Comparison of ENCODE assay signal across 12 cellular contexts in the genomic region with DNA sequence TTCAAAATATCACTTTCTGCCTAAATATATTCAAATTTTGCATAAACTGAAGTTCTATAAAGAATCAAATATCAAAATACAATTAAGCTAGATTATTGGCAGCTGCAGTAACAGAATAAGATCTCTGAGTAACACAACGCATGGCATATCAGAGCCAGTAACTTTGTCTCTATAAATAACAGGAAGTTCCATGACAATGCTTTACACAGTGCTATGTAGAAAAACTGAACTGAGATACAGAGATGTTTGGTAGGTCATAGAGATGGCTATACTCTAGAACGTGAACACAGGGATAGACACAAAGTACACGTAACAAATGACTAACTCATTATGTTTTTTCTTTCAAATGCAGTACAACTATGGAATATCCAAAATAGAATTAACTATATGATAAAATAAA. TPM values are rescaled to one million over a fixed set of nuclear protein-coding genes. Genes with fewer than 3 reads are reported as not detected.
DNase-seq lines count a peak whose midpoint lies in the region; ATAC-seq and TF ChIP-seq lines count a peak whose summit lies in the region.
"Had no signal": no experiment of that assay in that cellular context is flagged by ENCODE, and none has a peak within 500 bp of the region (broad histone marks: within the 10 kb centered on the region; RNA-seq: fewer than 3 reads in every experiment).

No MANE protein-coding gene starts in this region.

- intact Hi-C loops in Right ventricle myocardium superior (cut with DNase I) (no loop called here), body of pancreas (cut with DNase I) (no loop called here)

- H3K4me3 ChIP-seq in right atrium auricular region: no peak overlapping the region
- H3K4me3 ChIP-seq in body of pancreas: no peak overlapping the region

- WGBS in body of pancreas, 2 donors: 57 to 63% methylated on average over 3 of the region's 3 CpGs

- no peak overlapping the region for H3K27ac ChIP-seq in right atrium auricular region
- H3K27ac ChIP-seq in epithelial cell of prostate: peak overlapping the region; percentile 15
- no peak overlapping the region for H3K27ac ChIP-seq in body of pancreas

- DNase-seq in Right ventricle myocardium superior (no peak), right atrium auricular region (ENCODE audit: low spot score) (no peak), epithelial cell of prostate (ENCODE audit: low read depth, low spot score) (no peak), GDM1 (lab: John Stamatoyannopoulos, UW) (no peak), NCI-H345 (lab: John Stamatoyannopoulos, UW) (no peak), body of pancreas (no peak)
- DNase-seq: activated CD4-positive, CD25-positive, alpha-beta regulatory T cell treated with anti-CD3 and anti-CD28 coated beads, Interleukin-2, amount 50 U/mL, for 72 hours; Caco-2; GOT3; NCI-H187 treated with DMSO at 0.1 percent for 48 hours had no signal

- ATAC-seq in Right ventricle myocardium superior (ENCODE audit: poor library complexity) (peak; percentile 77), HG03571 (IDR thresholded peaks at IDR 0.05; ENCODE audit: unreplicated experiment) (peak; percentile 57), GM21717 (IDR thresholded peaks at IDR 0.05; ENCODE audit: unreplicated experiment) (no peak), body of pancreas (no peak)

- H3K36me3 ChIP-seq in right atrium auricular region (peaks cover 30% of the 10 kb centered on the region), body of pancreas (replicated peaks in 1 of 2; ENCODE audit: insufficient read depth in 1 of 2, low read depth in 2 of 2) (peaks cover 0 to 3% of the 10 kb centered on the region in 2 donors)

- H3K27me3 ChIP-seq in right atrium auricular region: no peaks in the 10 kb centered on the region
- H3K27me3 ChIP-seq in body of pancreas: no peaks in the 10 kb centered on the region

- TF ChIP-seq CTCF in right atrium auricular region (IDR thresholded peaks at IDR 0.05) (no peak), body of pancreas (IDR thresholded peaks at IDR 0.05) (no peak)

- TF ChIP-seq POLR2A in body of pancreas (IDR thresholded peaks at IDR 0.05): no peak

- H3K4me1 ChIP-seq in right atrium auricular region (peaks cover 0 to 58% of the 10 kb centered on the region in 2 donors), body of pancreas (peaks cover 31% of the 10 kb centered on the region)
- H3K4me1 ChIP-seq: Caco-2 had no signal

- H3K9me3 ChIP-seq in right atrium auricular region: no peaks in the 10 kb centered on the region
- no peaks in the 10 kb centered on the region for H3K9me3 ChIP-seq in body of pancreas
- H3K9me3 ChIP-seq: Caco-2 had no signal

RNA-seq across cellular contexts. Expression of a gene that starts 18.2 kb away (rescaled TPM):
- total RNA-seq in Right ventricle myocardium superior: 262 TPM
- 100 to 1,000 TPM; 288 to 322 TPM for total RNA-seq in right atrium auricular region
- 100 to 1,000 TPM; 149 to 323 TPM for total RNA-seq in body of pancreas

RNA-seq across cellular contexts. Expression of a gene that starts 48.4 kb away (rescaled TPM):
- total RNA-seq in Right ventricle myocardium superior (22.4 TPM), right atrium auricular region (10 to 100 TPM; 26.9 to 41.6 TPM), body of pancreas (10 to 100 TPM; 26.5 to 57.0 TPM)

RNA-seq across cellular contexts. Expression of a gene that starts 59.6 kb away (rescaled TPM):
- total RNA-seq in Right ventricle myocardium superior (14.1 TPM), right atrium auricular region (10 to 100 TPM; 10.5 to 11.5 TPM), body of pancreas (10 to 100 TPM in 1 of 2 donors, 1 to 10 TPM in 1; 4.0 to 23.6 TPM)

Comparison
In these comparisons a context has a peak if more than half of its experiments do, and no peak if none do; other contexts are left out.
1. ATAC-seq: peak in Right ventricle myocardium superior (single experiment) and HG03571 (single experiment); none in GM21717 (single experiment) and body of pancreas (single experiment).